In genomic region chr18:3261393-3262233, GRCh38 we compare ENCODE assay signal across 8 cellular contexts. TPM values are rescaled to one million over a fixed set of nuclear protein-coding genes. Genes with fewer than 3 reads are reported as not detected.
DNase-seq lines count a peak whose midpoint lies in the region; ATAC-seq and TF ChIP-seq lines count a peak whose summit lies in the region.

MYL12B (plus strand) TSS chr18:3262133; CDS start chr18:3272899, 10,766 bp downstream.

- peaks cover 0 to 12% (median 4%) of the 10 kb centered on the region in 4 donors for H3K36me3 ChIP-seq in right lobe of liver

- DNase-seq in AG08396 (ENCODE audit: low spot score) = peak; percentile 82
- DNase-seq in NCI-H446 treated with DMSO at 0.1 percent for 48 hours (lab: John Stamatoyannopoulos, UW) = peak; percentile 53
- peak; percentile 78 for DNase-seq in activated CD4-positive, alpha-beta T cell treated with anti-CD3 and anti-CD28 coated beads, Interleukin-2, amount 50 U/mL, for 1 hour
- peak; percentile 87 for DNase-seq in dermis blood vessel endothelial cell
- DNase-seq in right lobe of liver = peak; percentile 87 to 88 (median 87)
- DNase-seq in stimulated activated CD4-positive, alpha-beta T cell treated with anti-CD3 and anti-CD28 coated beads, Interleukin-4, amount 100 ng/mL, for 4 hours = peak; percentile 59 to 69

- peak; percentile 87 for ATAC-seq in GM18867 (IDR thresholded peaks at IDR 0.05; ENCODE audit: unreplicated experiment)
- ATAC-seq in HG03097 (IDR thresholded peaks at IDR 0.05; ENCODE audit: low FRiP score, unreplicated experiment) = peak; percentile 75
- peak; percentile 65 to 90 (median 84) for ATAC-seq in right lobe of liver

- peak; percentile 83 for TF ChIP-seq POLR2A in right lobe of liver (IDR thresholded peaks at IDR 0.05)

- 0% methylated on average over 30 of the region's 83 CpGs for WGBS in right lobe of liver (ENCODE audit: insufficient coverage, low coverage, low lambda C conversion rate, missing lambda C conversion rate)

- no peaks in the 10 kb centered on the region for H3K9me3 ChIP-seq in right lobe of liver

- TF ChIP-seq CTCF in right lobe of liver (IDR thresholded peaks at IDR 0.05) = peak in 2 of 4 donors; percentile 7 to 12

- peak within 1 kb of the TSS; percentile 63 to 86 (median 78) for H3K4me3 ChIP-seq in right lobe of liver

- peak within 1 kb of the TSS; percentile 97 to 99 (median 99) for H3K27ac ChIP-seq in right lobe of liver

- intact Hi-C loops in right lobe of liver (cut with DNase I) = loop anchor here in 1 of 2 donors (5.0 kb wide), 1 partner anchor 181 kb away; no protein-coding TSS in a partner anchor

- H3K27me3 ChIP-seq in right lobe of liver = no peaks in the 10 kb centered on the region

- H3K4me1 ChIP-seq in right lobe of liver = peaks cover 0 to 46% (median 9%) of the 10 kb centered on the region in 4 donors

RNA-seq across cellular contexts. Expression of gene MYL12B, which starts in this region (rescaled TPM):
- total RNA-seq in dermis blood vessel endothelial cell (607 and 828 TPM in 2 replicates), right lobe of liver (100 to 1,000 TPM; 113 to 281 (median 185) TPM)

Comparison
In these comparisons a context has a peak if more than half of its experiments do, and no peak if none do; other contexts are left out.
1. Peak in every context shown above with its lines: DNase-seq, ATAC-seq, H3K4me3 ChIP-seq and H3K27ac ChIP-seq.